Comparison of ENCODE assay signal across 8 cellular contexts in genomic region chr22:31248138-31248745, GRCh38. TPM values are rescaled to one million over a fixed set of nuclear protein-coding genes. Genes with fewer than 3 reads are reported as not detected.
DNase-seq lines count a peak whose midpoint lies in the region; TF ChIP-seq lines count a peak whose summit lies in the region.

No MANE protein-coding gene starts in this region.

- H3K36me3 ChIP-seq in neural cell (ENCODE audit: insufficient read depth, low read length) = no peaks in the 10 kb centered on the region

- no peaks in the 10 kb centered on the region for H3F3A ChIP-seq in neural cell (ENCODE audit: insufficient read depth, low read length, poor library complexity, severe bottlenecking)

- H3K9me2 ChIP-seq in neural cell (ENCODE audit: insufficient read depth, low read length) = no peaks in the 10 kb centered on the region

- no peak for TF ChIP-seq CTCF in GM13976 (IDR thresholded peaks at IDR 0.05; ENCODE audit: borderline replicate concordance, control extremely low read depth, extremely low read depth, insufficient read depth, missing control alignments)
- TF ChIP-seq CTCF in RWPE1 (conservative IDR thresholded peaks at IDR 0.05; ENCODE audit: low read depth) = no peak
- no peak for TF ChIP-seq CTCF in fibroblast of the aortic adventitia (IDR thresholded peaks at IDR 0.05; ENCODE audit: insufficient read depth, low read length)
- TF ChIP-seq CTCF in neural cell (IDR thresholded peaks at IDR 0.05; ENCODE audit: poor library complexity, severe bottlenecking) = no peak

- CTCF ChIA-PET in RWPE1 (lab: Yijun Ruan, JAX) = interaction anchor here (1.5 kb wide), 1 partner anchor 16 kb away, joined by 5 read pairs; no protein-coding TSS in a partner anchor

- no peaks in the 10 kb centered on the region for H4K20me1 ChIP-seq in neural cell (ENCODE audit: insufficient read depth)

- H3K9me3 ChIP-seq in neural cell (ENCODE audit: low read length) = no peaks in the 10 kb centered on the region

- POLR2A ChIA-PET in RWPE1 (lab: Yijun Ruan, JAX; ENCODE audit: low non-redundant PET) = interaction anchor here (0.8 to 1.5 kb wide), 3 partner anchors 8 to 44 kb away, joined by 3 to 5 read pairs (median 4); partner anchors contain the start of gene PIK3IP1

- H3K4me2 ChIP-seq in neural cell (ENCODE audit: low read length) = peak overlapping the region; percentile 78

- H3K27ac ChIP-seq in RWPE1 = peak overlapping the region; percentile 93
- H3K27ac ChIP-seq in neural cell (ENCODE audit: low read length) = peak overlapping the region; percentile 77

- in situ Hi-C loops in GM13976 (cut with MboI; ENCODE audit: low sequenced_read_pairs, unreplicated experiment) = no loop called here

- DNase-seq in GM13976 (ENCODE audit: low spot score) (peak; percentile 68), RWPE1 (ENCODE audit: low spot score) (peak; percentile 87), fibroblast of the aortic adventitia (ENCODE audit: low read depth) (peak; percentile 90), GM19240 (ENCODE audit: insufficient read length, low spot score) (no peak), NCI-H345 treated with DMSO at 0.1 percent for 48 hours (lab: John Stamatoyannopoulos, UW; ENCODE audit: unreplicated experiment) (no peak)
- peak in 3 of 4 experiments; percentile 14 to 63 (median 53) for DNase-seq in activated naive CD4-positive, alpha-beta T cell (lab: John Stamatoyannopoulos, UW)
- DNase-seq in stimulated activated naive CD4-positive, alpha-beta T cell (lab: John Stamatoyannopoulos, UW) = peak; percentile 46 to 72 (median 64)

- H3K79me2 ChIP-seq in neural cell (replicated peaks; ENCODE audit: insufficient read depth, low read length) = peaks cover 25% of the 10 kb centered on the region

- H2AFZ ChIP-seq in neural cell (ENCODE audit: low read depth, low read length) = peak overlapping the region; percentile 86

- TF ChIP-seq EP300 in neural cell (conservative IDR thresholded peaks at IDR 0.05; ENCODE audit: poor library complexity, severe bottlenecking) = peak; percentile 17

- H3K27me3 ChIP-seq in neural cell (ENCODE audit: insufficient read depth, low read depth, low read length) = no peaks in the 10 kb centered on the region

- H3K4me3 ChIP-seq in fibroblast of the aortic adventitia (ENCODE audit: low read depth, low read length) (peak overlapping the region; percentile 82), neural cell (ENCODE audit: low read length) (peak overlapping the region; percentile 74)

- peak overlapping the region; percentile 73 for H3K9ac ChIP-seq in neural cell (ENCODE audit: low read length)

- no peak for TF ChIP-seq RAD21 in neural cell (conservative IDR thresholded peaks at IDR 0.05)

TF ChIP-seq in neural cell, 6 proteins besides CTCF, POLR2A, EP300 and RAD21:
- TF ChIP-seq REST (IDR thresholded peaks at IDR 0.05; ENCODE audit: borderline replicate concordance) (no peak), EZH2 (IDR thresholded peaks at IDR 0.05; ENCODE audit: borderline replicate concordance, insufficient read depth, low read length, poor library complexity, severe bottlenecking) (no peak), SMC3 (conservative IDR thresholded peaks at IDR 0.05; ENCODE audit: poor library complexity) (no peak), MXI1 (conservative IDR thresholded peaks at IDR 0.05; ENCODE audit: poor library complexity, severe bottlenecking) (no peak), TAF1 (IDR thresholded peaks at IDR 0.05; ENCODE audit: low read depth) (no peak), POLR2AphosphoS5 (IDR thresholded peaks at IDR 0.05) (peak; percentile 92)
TF ChIP-seq in neural cell: peak in this region for 1.

RNA-seq across cellular contexts. Expression of gene LIMK2, which starts 36.1 kb away (rescaled TPM):
- 10.0 and 51.5 TPM in 2 replicates for total RNA-seq in fibroblast of the aortic adventitia (ENCODE audit: low replicate concordance)
- polyA plus RNA-seq in neural cell = 44.2 and 52.8 TPM in 2 replicates
- polyA minus RNA-seq in neural cell = 56.0 and 63.3 TPM in 2 replicates

RNA-seq across cellular contexts. Expression of gene PIK3IP1, which starts 44.0 kb away (rescaled TPM):
- total RNA-seq in fibroblast of the aortic adventitia (ENCODE audit: low replicate concordance) = 13.2 and 191 TPM in 2 replicates
- 32.0 and 38.4 TPM in 2 replicates for polyA plus RNA-seq in neural cell
- 26.0 and 29.0 TPM in 2 replicates for polyA minus RNA-seq in neural cell

Comparison
In these comparisons a context has a peak if more than half of its experiments do, and no peak if none do; other contexts are left out.
1. DNase-seq: peak in GM13976 (single experiment), RWPE1 (single experiment), activated naive CD4-positive, alpha-beta T cell (3 of 4), fibroblast of the aortic adventitia (single experiment) and stimulated activated naive CD4-positive, alpha-beta T cell (6 of 6); none in GM19240 (single experiment) and NCI-H345 treated with DMSO at 0.1 percent for 48 hours (single experiment).